Comparison of ENCODE assay signal across 8 cellular contexts in genomic region chr1:31764307-31765040, GRCh38. TPM values are rescaled to one million over a fixed set of nuclear protein-coding genes. Genes with fewer than 3 reads are reported as not detected.
DNase-seq lines count a peak whose midpoint lies in the region; ATAC-seq and TF ChIP-seq lines count a peak whose summit lies in the region.

Gene ADGRB2, minus strand, starts transcription at chr1:31764340. Its CDS starts 7,119 bp downstream, at chr1:31757221.

- DNase-seq in D341Med (ENCODE audit: low spot score) (peak; percentile 86), activated T-helper 1 cell treated with Interleukin-2 at 50 U/mL for 16 hours (ENCODE audit: low read depth) (peak; percentile 8), head of caudate nucleus (peak in 30 of 42 donors; percentile 29 to 78 (median 56)), retina (peak; percentile 72), lower leg skin (ENCODE audit: low spot score in 2 of 2) (no peak), mucosa of descending colon (no peak)

- H3K9me3 ChIP-seq in KOPT-K1 (ENCODE audit: insufficient read depth, low read length, poor library complexity, severe bottlenecking) = no peaks in the 10 kb centered on the region
- no peaks in the 10 kb centered on the region for H3K9me3 ChIP-seq in mucosa of descending colon

- H3K4me3 ChIP-seq in lower leg skin (ENCODE audit: low read depth, poor library complexity, severe bottlenecking) (no peak within 1 kb of the TSS), mucosa of descending colon (no peak within 1 kb of the TSS)

- H3K36me3 ChIP-seq in KOPT-K1 (ENCODE audit: insufficient read depth, low read length) (no peaks in the 10 kb centered on the region), mucosa of descending colon (ENCODE audit: low read depth) (no peaks in the 10 kb centered on the region)

- no peak for ATAC-seq in mucosa of descending colon
- ATAC-seq in HG03097 (IDR thresholded peaks at IDR 0.05; ENCODE audit: low FRiP score, unreplicated experiment) = no peak

- TF ChIP-seq POLR2A in lower leg skin (IDR thresholded peaks at IDR 0.05) = no peak

- TF ChIP-seq CTCF in lower leg skin (IDR thresholded peaks at IDR 0.05) (no peak), mucosa of descending colon (IDR thresholded peaks at IDR 0.05) (no peak)

- intact Hi-C loops in head of caudate nucleus (cut with DNase I) (loop anchor here (10.0 kb wide), 1 partner anchor 200 kb away; no protein-coding TSS in a partner anchor), lower leg skin (cut with DNase I; ENCODE audit: low total_unique reads) (no loop called here), mucosa of descending colon (cut with DNase I, micrococcal nuclease) (no loop called here)

- H3K4me1 ChIP-seq in mucosa of descending colon (ENCODE audit: low read depth) = peaks cover 14% of the 10 kb centered on the region

- H3K27ac ChIP-seq in KOPT-K1 (ENCODE audit: low read depth, low read length, poor library complexity, severe bottlenecking) = peak within 1 kb of the TSS; percentile 42

- WGBS in lower leg skin, 2 donors = 4 to 21% methylated on average over 10 to 40 of the region's 60 CpGs

RNA-seq across cellular contexts. Expression of gene ADGRB2, which starts in this region (rescaled TPM):
- total RNA-seq in lower leg skin (1 to 10 TPM; 2.2 to 4.6 (median 3.3) TPM), mucosa of descending colon (1 to 10 TPM in 1 of 3 donors, under 1 TPM in 2; 0.55 to 3.8 (median 0.65) TPM)

Comparison
In these comparisons a context has a peak if more than half of its experiments do, and no peak if none do; other contexts are left out.
1. DNase-seq: peak in D341Med (single experiment), activated T-helper 1 cell treated with Interleukin-2 at 50 U/mL for 16 hours (single experiment), head of caudate nucleus (30 of 42) and retina (single experiment); none in lower leg skin (0 of 2) and mucosa of descending colon (0 of 3).